1 cellular context compared by ENCODE assay signal in the genomic region with DNA sequence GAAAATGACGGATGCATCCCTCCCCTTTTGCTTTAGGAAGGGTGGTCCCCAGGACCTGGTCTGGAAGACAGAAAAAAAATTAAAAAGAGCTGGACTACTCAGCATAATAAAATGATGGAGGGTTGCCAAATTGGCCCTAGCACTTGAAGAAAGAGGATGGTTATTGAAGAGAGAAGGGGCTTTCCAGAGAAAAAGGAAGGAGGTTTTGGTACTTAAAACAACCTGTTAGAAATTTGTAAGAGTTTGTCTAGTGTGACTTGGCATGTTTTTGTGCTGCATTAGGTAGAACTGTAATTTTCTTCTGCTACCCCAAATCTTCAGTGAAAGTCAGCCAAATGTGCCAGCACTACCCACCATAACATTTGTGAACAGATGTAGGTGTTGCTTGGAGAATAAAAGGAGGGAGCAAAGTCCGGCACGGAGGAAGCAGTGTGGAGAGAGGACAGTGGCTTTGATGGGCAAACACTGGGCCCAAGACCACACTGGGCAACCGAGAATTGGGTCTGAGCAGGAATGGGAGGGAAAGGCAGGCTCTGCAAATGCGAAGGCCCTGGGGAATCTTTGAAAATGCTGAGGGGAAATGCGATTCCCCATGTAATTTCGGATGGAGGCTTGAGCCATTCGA.
TF ChIP-seq lines count a peak whose summit lies in the region.

No MANE protein-coding gene starts in this region.

TF ChIP-seq in GM23338, 12 proteins besides CTCF, POLR2A, EP300 and RAD21 (continued from another document):
- TF ChIP-seq, protein P1, sequence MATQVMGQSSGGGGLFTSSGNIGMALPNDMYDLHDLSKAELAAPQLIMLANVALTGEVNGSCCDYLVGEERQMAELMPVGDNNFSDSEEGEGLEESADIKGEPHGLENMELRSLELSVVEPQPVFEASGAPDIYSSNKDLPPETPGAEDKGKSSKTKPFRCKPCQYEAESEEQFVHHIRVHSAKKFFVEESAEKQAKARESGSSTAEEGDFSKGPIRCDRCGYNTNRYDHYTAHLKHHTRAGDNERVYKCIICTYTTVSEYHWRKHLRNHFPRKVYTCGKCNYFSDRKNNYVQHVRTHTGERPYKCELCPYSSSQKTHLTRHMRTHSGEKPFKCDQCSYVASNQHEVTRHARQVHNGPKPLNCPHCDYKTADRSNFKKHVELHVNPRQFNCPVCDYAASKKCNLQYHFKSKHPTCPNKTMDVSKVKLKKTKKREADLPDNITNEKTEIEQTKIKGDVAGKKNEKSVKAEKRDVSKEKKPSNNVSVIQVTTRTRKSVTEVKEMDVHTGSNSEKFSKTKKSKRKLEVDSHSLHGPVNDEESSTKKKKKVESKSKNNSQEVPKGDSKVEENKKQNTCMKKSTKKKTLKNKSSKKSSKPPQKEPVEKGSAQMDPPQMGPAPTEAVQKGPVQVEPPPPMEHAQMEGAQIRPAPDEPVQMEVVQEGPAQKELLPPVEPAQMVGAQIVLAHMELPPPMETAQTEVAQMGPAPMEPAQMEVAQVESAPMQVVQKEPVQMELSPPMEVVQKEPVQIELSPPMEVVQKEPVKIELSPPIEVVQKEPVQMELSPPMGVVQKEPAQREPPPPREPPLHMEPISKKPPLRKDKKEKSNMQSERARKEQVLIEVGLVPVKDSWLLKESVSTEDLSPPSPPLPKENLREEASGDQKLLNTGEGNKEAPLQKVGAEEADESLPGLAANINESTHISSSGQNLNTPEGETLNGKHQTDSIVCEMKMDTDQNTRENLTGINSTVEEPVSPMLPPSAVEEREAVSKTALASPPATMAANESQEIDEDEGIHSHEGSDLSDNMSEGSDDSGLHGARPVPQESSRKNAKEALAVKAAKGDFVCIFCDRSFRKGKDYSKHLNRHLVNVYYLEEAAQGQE (IDR thresholded peaks at IDR 0.05; ENCODE audit: unreplicated experiment) = no peak
- TF ChIP-seq STAT1 (IDR thresholded peaks at IDR 0.05; ENCODE audit: unreplicated experiment) = no peak
- TF ChIP-seq ZNF331 (CRISPR knock-in tag; IDR thresholded peaks at IDR 0.05; ENCODE audit: low read depth) = no peak
- TF ChIP-seq EZH2phosphoT487 (IDR thresholded peaks at IDR 0.05; ENCODE audit: unreplicated experiment) = no peak
- no peak for TF ChIP-seq EZH2 (IDR thresholded peaks at IDR 0.05; ENCODE audit: low read depth, unreplicated experiment)
- no peak for TF ChIP-seq CREB1 (CRISPR knock-in tag; IDR thresholded peaks at IDR 0.05; ENCODE audit: low read depth)
- TF ChIP-seq, protein P2, sequence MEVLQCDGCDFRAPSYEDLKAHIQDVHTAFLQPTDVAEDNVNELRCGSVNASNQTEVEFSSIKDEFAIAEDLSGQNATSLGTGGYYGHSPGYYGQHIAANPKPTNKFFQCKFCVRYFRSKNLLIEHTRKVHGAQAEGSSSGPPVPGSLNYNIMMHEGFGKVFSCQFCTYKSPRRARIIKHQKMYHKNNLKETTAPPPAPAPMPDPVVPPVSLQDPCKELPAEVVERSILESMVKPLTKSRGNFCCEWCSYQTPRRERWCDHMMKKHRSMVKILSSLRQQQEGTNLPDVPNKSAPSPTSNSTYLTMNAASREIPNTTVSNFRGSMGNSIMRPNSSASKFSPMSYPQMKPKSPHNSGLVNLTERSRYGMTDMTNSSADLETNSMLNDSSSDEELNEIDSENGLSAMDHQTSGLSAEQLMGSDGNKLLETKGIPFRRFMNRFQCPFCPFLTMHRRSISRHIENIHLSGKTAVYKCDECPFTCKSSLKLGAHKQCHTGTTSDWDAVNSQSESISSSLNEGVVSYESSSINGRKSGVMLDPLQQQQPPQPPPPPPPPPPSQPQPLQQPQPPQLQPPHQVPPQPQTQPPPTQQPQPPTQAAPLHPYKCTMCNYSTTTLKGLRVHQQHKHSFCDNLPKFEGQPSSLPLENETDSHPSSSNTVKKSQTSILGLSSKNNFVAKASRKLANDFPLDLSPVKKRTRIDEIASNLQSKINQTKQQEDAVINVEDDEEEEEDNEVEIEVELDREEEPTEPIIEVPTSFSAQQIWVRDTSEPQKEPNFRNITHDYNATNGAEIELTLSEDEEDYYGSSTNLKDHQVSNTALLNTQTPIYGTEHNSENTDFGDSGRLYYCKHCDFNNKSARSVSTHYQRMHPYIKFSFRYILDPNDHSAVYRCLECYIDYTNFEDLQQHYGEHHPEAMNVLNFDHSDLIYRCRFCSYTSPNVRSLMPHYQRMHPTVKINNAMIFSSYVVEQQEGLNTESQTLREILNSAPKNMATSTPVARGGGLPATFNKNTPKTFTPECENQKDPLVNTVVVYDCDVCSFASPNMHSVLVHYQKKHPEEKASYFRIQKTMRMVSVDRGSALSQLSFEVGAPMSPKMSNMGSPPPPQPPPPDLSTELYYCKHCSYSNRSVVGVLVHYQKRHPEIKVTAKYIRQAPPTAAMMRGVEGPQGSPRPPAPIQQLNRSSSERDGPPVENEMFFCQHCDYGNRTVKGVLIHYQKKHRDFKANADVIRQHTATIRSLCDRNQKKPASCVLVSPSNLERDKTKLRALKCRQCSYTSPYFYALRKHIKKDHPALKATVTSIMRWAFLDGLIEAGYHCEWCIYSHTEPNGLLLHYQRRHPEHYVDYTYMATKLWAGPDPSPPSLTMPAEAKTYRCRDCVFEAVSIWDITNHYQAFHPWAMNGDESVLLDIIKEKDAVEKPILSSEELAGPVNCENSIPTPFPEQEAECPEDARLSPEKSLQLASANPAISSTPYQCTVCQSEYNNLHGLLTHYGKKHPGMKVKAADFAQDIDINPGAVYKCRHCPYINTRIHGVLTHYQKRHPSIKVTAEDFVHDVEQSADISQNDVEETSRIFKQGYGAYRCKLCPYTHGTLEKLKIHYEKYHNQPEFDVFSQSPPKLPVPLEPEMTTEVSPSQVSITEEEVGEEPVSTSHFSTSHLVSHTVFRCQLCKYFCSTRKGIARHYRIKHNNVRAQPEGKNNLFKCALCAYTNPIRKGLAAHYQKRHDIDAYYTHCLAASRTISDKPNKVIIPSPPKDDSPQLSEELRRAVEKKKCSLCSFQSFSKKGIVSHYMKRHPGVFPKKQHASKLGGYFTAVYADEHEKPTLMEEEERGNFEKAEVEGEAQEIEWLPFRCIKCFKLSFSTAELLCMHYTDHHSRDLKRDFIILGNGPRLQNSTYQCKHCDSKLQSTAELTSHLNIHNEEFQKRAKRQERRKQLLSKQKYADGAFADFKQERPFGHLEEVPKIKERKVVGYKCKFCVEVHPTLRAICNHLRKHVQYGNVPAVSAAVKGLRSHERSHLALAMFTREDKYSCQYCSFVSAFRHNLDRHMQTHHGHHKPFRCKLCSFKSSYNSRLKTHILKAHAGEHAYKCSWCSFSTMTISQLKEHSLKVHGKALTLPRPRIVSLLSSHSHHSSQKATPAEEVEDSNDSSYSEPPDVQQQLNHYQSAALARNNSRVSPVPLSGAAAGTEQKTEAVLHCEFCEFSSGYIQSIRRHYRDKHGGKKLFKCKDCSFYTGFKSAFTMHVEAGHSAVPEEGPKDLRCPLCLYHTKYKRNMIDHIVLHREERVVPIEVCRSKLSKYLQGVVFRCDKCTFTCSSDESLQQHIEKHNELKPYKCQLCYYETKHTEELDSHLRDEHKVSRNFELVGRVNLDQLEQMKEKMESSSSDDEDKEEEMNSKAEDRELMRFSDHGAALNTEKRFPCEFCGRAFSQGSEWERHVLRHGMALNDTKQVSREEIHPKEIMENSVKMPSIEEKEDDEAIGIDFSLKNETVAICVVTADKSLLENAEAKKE (CRISPR knock-in tag; IDR thresholded peaks at IDR 0.05) = no peak
